Comparison of ENCODE assay signal across 19 cellular contexts in the genomic region with DNA sequence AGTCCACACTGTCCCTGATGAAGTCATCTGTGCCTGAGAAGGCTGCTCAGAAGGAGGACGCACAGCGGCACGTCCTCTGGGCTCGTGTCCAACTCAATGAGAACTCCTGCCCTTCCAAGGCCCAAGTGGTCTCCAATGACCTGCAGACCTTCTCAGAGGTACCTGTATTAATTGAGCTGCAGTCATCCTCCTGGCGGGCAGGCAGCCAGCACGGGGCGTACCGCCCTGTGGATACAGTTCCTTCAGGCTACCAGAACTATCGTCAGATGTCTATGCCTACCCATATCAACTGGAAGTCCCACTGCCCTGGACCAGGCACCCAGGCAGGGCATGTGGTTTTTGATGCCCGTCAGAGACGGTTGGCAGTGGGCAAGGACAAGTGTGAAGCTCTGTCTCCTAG. TPM values are rescaled to one million over a fixed set of nuclear protein-coding genes. Genes with fewer than 3 reads are reported as not detected.
A peak's percentile ranks its signal among the peaks of the same experiment; 100 is the strongest.
DNase-seq lines count a peak whose midpoint lies in the region; ATAC-seq lines count a peak whose summit lies in the region.
"Had no signal": no experiment of that assay in that cellular context is flagged by ENCODE, and none has a peak within 500 bp of the region (broad histone marks: within the 10 kb centered on the region; RNA-seq: fewer than 3 reads in every experiment).

No MANE protein-coding gene starts in this region.

- 88% methylated on average over 11 of the region's 11 CpGs for WGBS in right cardiac atrium
- no CpG with 5 or more reads among the region's 11 CpGs for WGBS in neuronal stem cell (ENCODE audit: extremely low coverage in 2 of 2, insufficient read length in 2 of 2, insufficient replicate concordance in 1 of 2), 2 donors

- DNase-seq in T-helper 1 cell = no peak
- peak in 2 of 3 donors; percentile 30 to 56 for DNase-seq in right cardiac atrium
- DNase-seq in Right ventricle myocardium superior = no peak
- DNase-seq in neuronal stem cell (ENCODE audit: low spot score) = no peak
- no peak for DNase-seq in kidney glomerular epithelial cell (lab: John Stamatoyannopoulos, UW)
- no peak for DNase-seq in GM19238 (ENCODE audit: insufficient read length, low spot score)
- DNase-seq: BE2C; C1 segment of cervical spinal cord; Caco-2; Calu3; CD4-positive, alpha-beta T cell; DMS79 treated with DMSO at 0.1 percent for 48 hours; GF-D8 had no signal

- no peaks in the 10 kb centered on the region for H3K9me3 Mint-ChIP-seq in T-helper 1 cell treated with Interleukin-12 subunit alpha and Interleukin-12 subunit beta and Interleukin-4 antibody, amounts not matched to agents 30 μg/mL and 1 μg/mL, for 36 hours
- H3K9me3 Mint-ChIP-seq: CD4-positive, alpha-beta T cell; CD8-positive, alpha-beta T cell had no signal

- no peak overlapping the region for H3K14ac ChIP-seq in neuronal stem cell (ENCODE audit: low read length)

- peak overlapping the region; percentile 55 for H3K27ac Mint-ChIP-seq in T-helper 1 cell treated with Interleukin-12 subunit alpha and Interleukin-12 subunit beta and Interleukin-4 antibody, amounts not matched to agents 30 μg/mL and 1 μg/mL, for 36 hours
- H3K27ac Mint-ChIP-seq: CD4-positive, alpha-beta T cell; CD8-positive, alpha-beta T cell had no signal

- no peak for ATAC-seq in right cardiac atrium
- ATAC-seq in Right ventricle myocardium superior (ENCODE audit: poor library complexity) = no peak
- ATAC-seq: A549; CD8-positive, alpha-beta T cell had no signal

- H4K8ac ChIP-seq in neuronal stem cell (ENCODE audit: low read depth, low read length) = no peak overlapping the region

- H3K27me3 ChIP-seq in right cardiac atrium (ENCODE audit: control insufficient read depth, insufficient read depth) (no peaks in the 10 kb centered on the region), neuronal stem cell (ENCODE audit: control insufficient read depth in 3 of 3, insufficient read depth in 3 of 3, low read depth in 1 of 3, low read length in 3 of 3) (peaks cover 9 to 19% (median 16%) of the 10 kb centered on the region in 3 experiments)
- H3K27me3 ChIP-seq: BE2C had no signal

- H3K18ac ChIP-seq in neuronal stem cell (ENCODE audit: low read length) = no peak overlapping the region

- no peak overlapping the region for H3K4ac ChIP-seq in neuronal stem cell (ENCODE audit: low read length)

- H2AK5ac ChIP-seq in neuronal stem cell (ENCODE audit: low read depth, low read length) = no peak overlapping the region

- H3K4me3 ChIP-seq in right cardiac atrium (ENCODE audit: low read length) = no peak overlapping the region
- H3K4me3 ChIP-seq in neuronal stem cell (ENCODE audit: low read length in 2 of 2) = peak overlapping the region in 1 of 2 donors; percentile 3
- H3K4me3 ChIP-seq: A549, BLaER1 had no signal

- H2BK15ac ChIP-seq in neuronal stem cell (ENCODE audit: low read length) = peak overlapping the region; percentile 62

- no peak overlapping the region for H3K9ac ChIP-seq in neuronal stem cell (ENCODE audit: low read depth, low read length, poor library complexity)
- H3K9ac ChIP-seq: BLaER1 had no signal

- H3K9me3 ChIP-seq in right cardiac atrium (ENCODE audit: control insufficient read depth, low read length) (no peaks in the 10 kb centered on the region), neuronal stem cell (replicated peaks in 1 of 2; ENCODE audit: control insufficient read depth in 2 of 2, insufficient read depth in 1 of 2, low read depth in 1 of 2, low read length in 2 of 2) (peaks cover 0 to 4% of the 10 kb centered on the region in 2 donors)
- H3K9me3 ChIP-seq: A549, BE2C, BLaER1, Caco-2 had no signal

- no peaks in the 10 kb centered on the region for H3K4me1 ChIP-seq in right cardiac atrium (ENCODE audit: control insufficient read depth, insufficient read depth, low read length)
- H3K4me1 ChIP-seq in neuronal stem cell (ENCODE audit: control insufficient read depth in 2 of 2, insufficient read depth in 1 of 2, low read depth in 1 of 2, low read length in 2 of 2) = peaks cover 5 to 11% of the 10 kb centered on the region in 2 donors
- H3K4me1 ChIP-seq: BE2C, Caco-2 had no signal

- intact Hi-C loops in right cardiac atrium (cut with DNase I) = loop anchor here in 3 of 4 donors (10.0 kb wide), 3 partner anchors 67 to 133 kb away; partner anchors contain the start of genes KCTD11 (in 2 of the 3), TMEM95 (in 2 of the 3) and SENP3 (in 1 of the 3)
- intact Hi-C loops in Right ventricle myocardium superior (cut with DNase I) = loop anchor here (10.0 kb wide), 1 partner anchor 77 kb away; the partner anchor contains the start of genes KCTD11 and TMEM95

- no peaks in the 10 kb centered on the region for H3K36me3 Mint-ChIP-seq in T-helper 1 cell treated with Interleukin-12 subunit alpha and Interleukin-12 subunit beta and Interleukin-4 antibody, amounts not matched to agents 30 μg/mL and 1 μg/mL, for 36 hours (ENCODE audit: low read depth)
- H3K36me3 Mint-ChIP-seq: CD8-positive, alpha-beta T cell had no signal

- H3K23ac ChIP-seq in neuronal stem cell (ENCODE audit: low read depth, low read length, poor library complexity) = no peak overlapping the region

- no peak overlapping the region for H2BK12ac ChIP-seq in neuronal stem cell (ENCODE audit: low read length)

- peaks cover 13% of the 10 kb centered on the region for H3K4me1 Mint-ChIP-seq in T-helper 1 cell treated with Interleukin-12 subunit alpha and Interleukin-12 subunit beta and Interleukin-4 antibody, amounts not matched to agents 30 μg/mL and 1 μg/mL, for 36 hours (ENCODE audit: low read depth)

- no peaks in the 10 kb centered on the region for H3K36me3 ChIP-seq in neuronal stem cell (replicated peaks in 1 of 2; ENCODE audit: control insufficient read depth in 2 of 2, insufficient read depth in 2 of 2, low read length in 2 of 2)
- H3K36me3 ChIP-seq: BE2C, BLaER1 had no signal

- no peak overlapping the region for H2BK5ac ChIP-seq in neuronal stem cell (ENCODE audit: low read length)

- H3K4me3 Mint-ChIP-seq in T-helper 1 cell treated with Interleukin-12 subunit alpha and Interleukin-12 subunit beta and Interleukin-4 antibody, amounts not matched to agents 30 μg/mL and 1 μg/mL, for 36 hours = no peak overlapping the region
- H3K4me3 Mint-ChIP-seq: CD4-positive, alpha-beta T cell; CD8-positive, alpha-beta T cell had no signal

- H2AFZ ChIP-seq in neuronal stem cell (ENCODE audit: low read length) = no peak overlapping the region

- no peak overlapping the region for H4K91ac ChIP-seq in neuronal stem cell (ENCODE audit: low read depth, low read length, poor library complexity)

- H3K27ac ChIP-seq in right cardiac atrium (ENCODE audit: low read length) (no peak overlapping the region), neuronal stem cell (replicated peaks; ENCODE audit: low read length) (no peak overlapping the region)
- H3K27ac ChIP-seq: 22Rv1, A549, BLaER1 had no signal

- no peaks in the 10 kb centered on the region for H3K79me1 ChIP-seq in neuronal stem cell (ENCODE audit: low read depth, low read length)

- no peak overlapping the region for H3K4me2 ChIP-seq in neuronal stem cell (ENCODE audit: insufficient read depth, low read length, poor library complexity, severe bottlenecking)
- H3K4me2 ChIP-seq: A549, BLaER1 had no signal

- no peak overlapping the region for H2BK120ac ChIP-seq in neuronal stem cell (ENCODE audit: low read depth, low read length)

- no peaks in the 10 kb centered on the region for H3K27me3 Mint-ChIP-seq in T-helper 1 cell treated with Interleukin-12 subunit alpha and Interleukin-12 subunit beta and Interleukin-4 antibody, amounts not matched to agents 30 μg/mL and 1 μg/mL, for 36 hours (ENCODE audit: low read depth)
- H3K27me3 Mint-ChIP-seq: CD4-positive, alpha-beta T cell had no signal

RNA-seq across cellular contexts. Expression of gene TMEM102, which starts 2.9 kb away (rescaled TPM):
- total RNA-seq in right cardiac atrium = 1 to 10 TPM; 2.2 to 2.5 (median 2.3) TPM
- polyA plus RNA-seq in right cardiac atrium = 2.1 TPM
- 1.7 TPM for total RNA-seq in Right ventricle myocardium superior
- polyA plus RNA-seq in neuronal stem cell (2013, experiment 1 of 2) = 0.70 TPM
- polyA plus RNA-seq in neuronal stem cell (2013, experiment 2 of 2) = 0.72 TPM

RNA-seq across cellular contexts. Expression of gene SPEM3, which starts 3.6 kb away (rescaled TPM):
- total RNA-seq in right cardiac atrium (not detected), Right ventricle myocardium superior (not detected)
- polyA plus RNA-seq in right cardiac atrium = not detected
- not detected for polyA plus RNA-seq in neuronal stem cell (2013, experiment 1 of 2)
- not detected for polyA plus RNA-seq in neuronal stem cell (2013, experiment 2 of 2)
- total RNA-seq: A172; Caco-2; Calu3; CD4-positive, alpha-beta T cell; CD8-positive, alpha-beta T cell had no signal
- polyA plus RNA-seq: A549 had no signal

RNA-seq across cellular contexts. Expression of gene SPEM2, which starts 6.9 kb away (rescaled TPM):
- total RNA-seq in right cardiac atrium (not detected), Right ventricle myocardium superior (not detected)
- not detected for polyA plus RNA-seq in right cardiac atrium
- 0.06 TPM for polyA plus RNA-seq in neuronal stem cell (2013, experiment 1 of 2)
- polyA plus RNA-seq in neuronal stem cell (2013, experiment 2 of 2) = 0.01 TPM
- total RNA-seq: A172; Caco-2; Calu3; CD4-positive, alpha-beta T cell; CD8-positive, alpha-beta T cell had no signal
- polyA plus RNA-seq: A549 had no signal

RNA-seq across cellular contexts. Expression of gene FGF11, which starts 7.0 kb away (rescaled TPM):
- total RNA-seq in right cardiac atrium (10 to 100 TPM; 13.9 to 34.8 (median 23.9) TPM), Right ventricle myocardium superior (9.8 TPM)
- polyA plus RNA-seq in right cardiac atrium = 31.7 TPM
- polyA plus RNA-seq in neuronal stem cell (2013, experiment 1 of 2) = 5.1 TPM
- polyA plus RNA-seq in neuronal stem cell (2013, experiment 2 of 2) = 4.3 TPM
- total RNA-seq: A172 had no signal

RNA-seq across cellular contexts. Expression of gene SPEM1, which starts 12.2 kb away (rescaled TPM):
- not detected for total RNA-seq in right cardiac atrium
- not detected for polyA plus RNA-seq in right cardiac atrium
- not detected for total RNA-seq in Right ventricle myocardium superior
- polyA plus RNA-seq in neuronal stem cell (2013, experiment 1 of 2) = not detected
- polyA plus RNA-seq in neuronal stem cell (2013, experiment 2 of 2) = not detected
- total RNA-seq: A172; Calu3; CD4-positive, alpha-beta T cell; CD8-positive, alpha-beta T cell had no signal

Comparison
In these comparisons a context has a peak if more than half of its experiments do, and no peak if none do; other contexts are left out.
1. DNase-seq: peak in right cardiac atrium (2 of 3); none in T-helper 1 cell (0 of 5), Right ventricle myocardium superior (single experiment), neuronal stem cell (single experiment), kidney glomerular epithelial cell (single experiment) and GM19238 (single experiment).